In genomic region chr15:63191895-63192603, GRCh38 we compare ENCODE assay signal across 7 cellular contexts. TPM values are rescaled to one million over a fixed set of nuclear protein-coding genes. Genes with fewer than 3 reads are reported as not detected.
DNase-seq lines count a peak whose midpoint lies in the region; ATAC-seq and TF ChIP-seq lines count a peak whose summit lies in the region.

No MANE protein-coding gene starts in this region.

- H3K56ac ChIP-seq in H9 (ENCODE audit: insufficient read length, low read depth, low read length), result no peak overlapping the region

- peaks cover 11% of the 10 kb centered on the region; the same call in 1 of the 2 replicates for H3K79me2 ChIP-seq in H9 (ENCODE audit: insufficient read depth, low read length)

- H3K27ac Mint-ChIP-seq in nephron (peak overlapping the region in 1 of 3 experiments; percentile 5), H9 (no peak overlapping the region; a peak in 1 of 7 replicates)

- no peak overlapping the region for H2BK20ac ChIP-seq in H9 (ENCODE audit: low read depth, low read length, poor library complexity, severe bottlenecking)

- no peak overlapping the region for H3K4ac ChIP-seq in H9 (ENCODE audit: low read depth, low read length)

- no peak overlapping the region for H3K27ac ChIP-seq in H9 (ENCODE audit: insufficient read length, low read depth, low read length)

- H3K4me1 ChIP-seq in H9 (ENCODE audit: insufficient read depth, low read length), result 0 out of 2 replicates have a peak, but pooled peaks cover 6% of the 10 kb centered on the region

- peaks cover 7% of the 10 kb centered on the region for H3K23me2 ChIP-seq in H9 (ENCODE audit: insufficient read length, low read depth, low read length, poor library complexity, severe bottlenecking)

- no peak overlapping the region for H2BK12ac ChIP-seq in H9 (ENCODE audit: insufficient read length, low read depth, low read length)

- peaks cover 19% of the 10 kb centered on the region for H3K36me3 Mint-ChIP-seq in activated T-cell treated with anti-CD3 and anti-CD28 coated beads, Interleukin-2, amount 50 U/mL, for 4 hours (ENCODE audit: insufficient read depth)
- H3K36me3 Mint-ChIP-seq in nephron (ENCODE audit: low read depth) (no peaks in the 10 kb centered on the region), H9 (ENCODE audit: insufficient read depth in 1 of 3, low read depth in 3 of 3) (no peaks in the 10 kb centered on the region)

- no peak overlapping the region for H3K9ac ChIP-seq in H9 (ENCODE audit: extremely low read depth, insufficient read length, low read length)

- H3K14ac ChIP-seq in H9 (ENCODE audit: insufficient read depth, low read length), result no peak overlapping the region

- H3K27me3 Mint-ChIP-seq in activated T-cell treated with anti-CD3 and anti-CD28 coated beads, Interleukin-2, amount 50 U/mL, for 4 hours (ENCODE audit: low read depth), result no peaks in the 10 kb centered on the region
- H3K27me3 Mint-ChIP-seq in nephron (ENCODE audit: low read depth) (no peaks in the 10 kb centered on the region), H9 (ENCODE audit: low read depth) (no peaks in the 10 kb centered on the region)

- in situ Hi-C loops in G401 (cut with HindIII; ENCODE audit: low sequenced_read_pairs), result no loop called here

- H3T11ph ChIP-seq in H9 (ENCODE audit: low read length), result no peak overlapping the region

- no peak overlapping the region for H3K23ac ChIP-seq in H9 (ENCODE audit: insufficient read length, low read depth, low read length)

- TF ChIP-seq CTCF in nephron (IDR thresholded peaks at IDR 0.05; ENCODE audit: unreplicated experiment in 3 of 3) (no peak), H9 (conservative IDR thresholded peaks at IDR 0.05) (no peak)

- no peak overlapping the region for H4K91ac ChIP-seq in H9 (ENCODE audit: insufficient read length, low read depth, low read length)

- H4K8ac ChIP-seq in H9 (replicated peaks; ENCODE audit: insufficient read length, low read depth, low read length), result no peak overlapping the region

- no CpG with 5 or more reads among the region's 3 CpGs for WGBS in H9 (ENCODE audit: extremely low coverage, insufficient read length, low lambda C conversion rate)

- H2AFZ ChIP-seq in H9 (ENCODE audit: low read length), result no peak overlapping the region

- no peak overlapping the region for H2BK15ac ChIP-seq in H9 (ENCODE audit: low read depth, low read length)

- no peaks in the 10 kb centered on the region for H3K9me3 Mint-ChIP-seq in activated T-cell treated with anti-CD3 and anti-CD28 coated beads, Interleukin-2, amount 50 U/mL, for 4 hours
- H3K9me3 Mint-ChIP-seq in nephron, result no peaks in the 10 kb centered on the region
- no peaks in the 10 kb centered on the region for H3K9me3 Mint-ChIP-seq in H9

- no peaks in the 10 kb centered on the region for H4K20me1 ChIP-seq in H9 (ENCODE audit: control insufficient read depth, insufficient read depth, insufficient read length)

- no peak overlapping the region for H2BK5ac ChIP-seq in H9 (ENCODE audit: insufficient read length, low read length)

- ATAC-seq in GM19395 (IDR thresholded peaks at IDR 0.05; ENCODE audit: unreplicated experiment) (peak; percentile 49), HG03469 (IDR thresholded peaks at IDR 0.05; ENCODE audit: unreplicated experiment) (peak; percentile 34), HG02588 (IDR thresholded peaks at IDR 0.05; ENCODE audit: unreplicated experiment) (no peak)
- ATAC-seq in activated T-cell treated with anti-CD3 and anti-CD28 coated beads, Interleukin-2, amount 50 U/mL, for 4 hours, result peak; percentile 59 to 60

- no peak overlapping the region for H3K4me2 ChIP-seq in H9 (ENCODE audit: insufficient read depth, insufficient read length, low read length)

- H3K27me3 ChIP-seq in H9 (ENCODE audit: insufficient read depth, low read length), result no peaks in the 10 kb centered on the region

- DNase-seq in activated T-cell treated with anti-CD3 and anti-CD28 coated beads, Interleukin-2, amount 50 U/mL, for 4 hours, result peak; percentile 25
- DNase-seq in G401 (ENCODE audit: low spot score) (no peak), H9 (no peak)

- no peaks in the 10 kb centered on the region for H3K9me3 ChIP-seq in H9 (ENCODE audit: control insufficient read depth, low read depth, low read length)

- no peak overlapping the region for H4K5ac ChIP-seq in H9 (ENCODE audit: insufficient read length, low read depth, low read length)

- H3K4me3 Mint-ChIP-seq in activated T-cell treated with anti-CD3 and anti-CD28 coated beads, Interleukin-2, amount 50 U/mL, for 4 hours, result peak overlapping the region; percentile 98
- H3K4me3 Mint-ChIP-seq in nephron (peak overlapping the region; percentile 56 to 68 (median 65)), H9 (no peak overlapping the region)

- peaks cover 66% of the 10 kb centered on the region for H3K4me1 Mint-ChIP-seq in activated T-cell treated with anti-CD3 and anti-CD28 coated beads, Interleukin-2, amount 50 U/mL, for 4 hours (ENCODE audit: low read depth)
- H3K4me1 Mint-ChIP-seq in nephron, result peaks cover 62% of the 10 kb centered on the region
- H3K4me1 Mint-ChIP-seq in H9, result peaks cover 59% of the 10 kb centered on the region in 2 experiments

- no peak overlapping the region for H2AK5ac ChIP-seq in H9 (ENCODE audit: insufficient read length, low read length)

- H3K79me1 ChIP-seq in H9 (ENCODE audit: insufficient read depth, low read depth, low read length, poor library complexity, severe bottlenecking), result no peaks in the 10 kb centered on the region

- H2BK120ac ChIP-seq in H9 (ENCODE audit: low read depth, low read length, poor library complexity, severe bottlenecking), result no peak overlapping the region

- H3K18ac ChIP-seq in H9 (ENCODE audit: insufficient read length, low read depth, low read length), result no peak overlapping the region

RNA-seq across cellular contexts. Expression of gene RAB8B, which starts 2.6 kb away (rescaled TPM):
- total RNA-seq in activated T-cell treated with anti-CD3 and anti-CD28 coated beads, Interleukin-2, amount 50 U/mL, for 4 hours, result 100 to 1,000 TPM; 127 to 166 (median 152) TPM
- 6.3 and 7.8 TPM in 2 replicates for total RNA-seq in G401 (2014; rRNA removed; shearing (Covaris generic))
- 32.2 and 33.8 TPM in 2 replicates for total RNA-seq in H9 (2021)

RNA-seq across cellular contexts. Expression of gene RPS27L, which starts 34.8 kb away (rescaled TPM):
- total RNA-seq in activated T-cell treated with anti-CD3 and anti-CD28 coated beads, Interleukin-2, amount 50 U/mL, for 4 hours, result 100 to 1,000 TPM in 1 of 3 donors, 10 to 100 TPM in 2; 82.0 to 114 (median 91.8) TPM
- 166 and 216 TPM in 2 replicates for total RNA-seq in G401 (2014; rRNA removed; shearing (Covaris generic))
- 180 and 194 TPM in 2 replicates for total RNA-seq in H9 (2021)

Comparison
In these comparisons a context has a peak if more than half of its experiments do, and no peak if none do; other contexts are left out.
1. H3K4me3 Mint-ChIP-seq: peak in activated T-cell treated with anti-CD3 and anti-CD28 coated beads, Interleukin-2, amount 50 U/mL, for 4 hours (single experiment) and nephron (3 of 3); none in H9 (0 of 2).